8 cellular contexts compared by ENCODE assay signal in genomic region chr4:109730294-109731051, GRCh38. TPM values are rescaled to one million over a fixed set of nuclear protein-coding genes. Genes with fewer than 3 reads are reported as not detected.
DNase-seq lines count a peak whose midpoint lies in the region; ATAC-seq and TF ChIP-seq lines count a peak whose summit lies in the region.

No MANE protein-coding gene starts in this region.

- H3K27me3 ChIP-seq in body of pancreas, result no peaks in the 10 kb centered on the region
- H3K27me3 ChIP-seq in iPS-18a (ENCODE audit: control insufficient read depth, insufficient read depth, low read length), result peaks cover 9% of the 10 kb centered on the region

- peak overlapping the region; percentile 98 for H3K27ac ChIP-seq in C4-2B
- peak overlapping the region; percentile 91 to 97 (median 96) for H3K27ac ChIP-seq in body of pancreas
- peak overlapping the region; percentile 76 for H3K27ac ChIP-seq in iPS-18a (ENCODE audit: low read length)

- intact Hi-C loops in body of pancreas (cut with DNase I), result loop anchor here (5.0 kb wide), 1 partner anchor 82 kb away; no protein-coding TSS in a partner anchor

- H3K4me3 ChIP-seq in body of pancreas, result peak overlapping the region; percentile 6 to 90
- H3K4me3 ChIP-seq in iPS-18a (ENCODE audit: low read length), result peak overlapping the region; percentile 88

- H3K4me1 ChIP-seq in body of pancreas, result peaks cover 43% of the 10 kb centered on the region
- peaks cover 14% of the 10 kb centered on the region for H3K4me1 ChIP-seq in iPS-18a (ENCODE audit: control insufficient read depth, low read depth, low read length)

- ATAC-seq in GM18868 (IDR thresholded peaks at IDR 0.05; ENCODE audit: unreplicated experiment) (peak; percentile 40), HG03064 (IDR thresholded peaks at IDR 0.05; ENCODE audit: low read depth, unreplicated experiment) (peak; percentile 39), body of pancreas (peak; percentile 43)

- 1 to 2% methylated on average over 16 to 26 of the region's 26 CpGs for WGBS in body of pancreas, 2 donors

- peak overlapping the region; percentile 77 for H3K9ac ChIP-seq in iPS-18a (ENCODE audit: low read length)

- H3K9me3 ChIP-seq in body of pancreas (no peaks in the 10 kb centered on the region), iPS-18a (ENCODE audit: control insufficient read depth, low read depth, low read length) (no peaks in the 10 kb centered on the region)

- peak in 2 of 3 donors; percentile 69 to 77 for TF ChIP-seq POLR2A in body of pancreas (IDR thresholded peaks at IDR 0.05)

- DNase-seq in NCI-H748 treated with DMSO at 0.1 percent for 48 hours (lab: John Stamatoyannopoulos, UW) (peak; percentile 43), body of pancreas (peak; percentile 61 to 73 (median 69)), retina (peak; percentile 90), NCI-H446 (lab: John Stamatoyannopoulos, UW) (no peak)

- TF ChIP-seq CTCF in C4-2B (conservative IDR thresholded peaks at IDR 0.05) (no peak), body of pancreas (IDR thresholded peaks at IDR 0.05) (no peak)

- H3K36me3 ChIP-seq in body of pancreas (replicated peaks in 1 of 2; ENCODE audit: insufficient read depth in 1 of 2, low read depth in 2 of 2) (no peaks in the 10 kb centered on the region), iPS-18a (ENCODE audit: control insufficient read depth, low read depth, low read length) (no peaks in the 10 kb centered on the region)

RNA-seq across cellular contexts. Expression of gene PLA2G12A, which starts 0.6 kb away (rescaled TPM):
- 10 to 100 TPM; 17.1 to 18.5 TPM for total RNA-seq in body of pancreas

RNA-seq across cellular contexts. Expression of gene CASP6, which starts 27.2 kb away (rescaled TPM):
- total RNA-seq in body of pancreas, result 1 to 10 TPM; 8.6 to 9.6 TPM

Comparison
In these comparisons a context has a peak if more than half of its experiments do, and no peak if none do; other contexts are left out.
1. DNase-seq: peak in NCI-H748 treated with DMSO at 0.1 percent for 48 hours (single experiment), body of pancreas (4 of 4) and retina (single experiment); none in NCI-H446 (0 of 2).
2. Peak in every context shown above with its lines, with median percentiles within 50 percentile points of each other: H3K27ac ChIP-seq and ATAC-seq.